In genomic region chr5:88845081-88845697, GRCh38 we compare ENCODE assay signal across 11 cellular contexts. TPM values are rescaled to one million over a fixed set of nuclear protein-coding genes. Genes with fewer than 3 reads are reported as not detected.
DNase-seq lines count a peak whose midpoint lies in the region; ATAC-seq and TF ChIP-seq lines count a peak whose summit lies in the region.
"Had no signal": no experiment of that assay in that cellular context is flagged by ENCODE, and none has a peak within 500 bp of the region (broad histone marks: within the 10 kb centered on the region; RNA-seq: fewer than 3 reads in every experiment).

No MANE protein-coding gene starts in this region.

- H3K4me3 Mint-ChIP-seq in activated T-cell treated with anti-CD3 and anti-CD28 coated beads, Interleukin-2, amount 50 U/mL, for 24 hours = no peak overlapping the region
- no peak overlapping the region for H3K4me3 Mint-ChIP-seq in stimulated activated effector memory CD8-positive, alpha-beta T cell treated with anti-CD3 and anti-CD28 coated beads, Interleukin-12 subunit alpha, Interleukin-12 subunit beta, amount 100 ng/mL, for 72 hours
- no peak overlapping the region for H3K4me3 Mint-ChIP-seq in nephron progenitor cell

- H3K27ac Mint-ChIP-seq in activated T-cell treated with anti-CD3 and anti-CD28 coated beads, Interleukin-2, amount 50 U/mL, for 24 hours = peak overlapping the region; percentile 69
- H3K27ac Mint-ChIP-seq in stimulated activated effector memory CD8-positive, alpha-beta T cell treated with anti-CD3 and anti-CD28 coated beads, Interleukin-12 subunit alpha, Interleukin-12 subunit beta, amount 100 ng/mL, for 72 hours = no peak overlapping the region
- H3K27ac Mint-ChIP-seq in nephron progenitor cell = no peak overlapping the region

- no peaks in the 10 kb centered on the region for H3K36me3 Mint-ChIP-seq in activated T-cell treated with anti-CD3 and anti-CD28 coated beads, Interleukin-2, amount 50 U/mL, for 24 hours (ENCODE audit: low read depth)
- H3K36me3 Mint-ChIP-seq in stimulated activated effector memory CD8-positive, alpha-beta T cell treated with anti-CD3 and anti-CD28 coated beads, Interleukin-12 subunit alpha, Interleukin-12 subunit beta, amount 100 ng/mL, for 72 hours = no peaks in the 10 kb centered on the region
- H3K36me3 Mint-ChIP-seq in nephron progenitor cell (ENCODE audit: low read depth) = no peaks in the 10 kb centered on the region

- H4K20me1 ChIP-seq in hepatocyte (ENCODE audit: insufficient read depth, poor library complexity, severe bottlenecking) = no peaks in the 10 kb centered on the region

- no peak for TF ChIP-seq POLR2A in upper lobe of left lung (IDR thresholded peaks at IDR 0.05)

- no peak overlapping the region for H3K4me2 ChIP-seq in hepatocyte

- H3K9me3 Mint-ChIP-seq in activated T-cell treated with anti-CD3 and anti-CD28 coated beads, Interleukin-2, amount 50 U/mL, for 24 hours = no peaks in the 10 kb centered on the region
- H3K9me3 Mint-ChIP-seq in stimulated activated effector memory CD8-positive, alpha-beta T cell treated with anti-CD3 and anti-CD28 coated beads, Interleukin-12 subunit alpha, Interleukin-12 subunit beta, amount 100 ng/mL, for 72 hours = peaks cover 3% of the 10 kb centered on the region
- H3K9me3 Mint-ChIP-seq in nephron progenitor cell = no peaks in the 10 kb centered on the region

- H3K36me3 ChIP-seq in HEK293 (ENCODE audit: control insufficient read depth in 2 of 2, insufficient read depth in 1 of 2, low read length in 2 of 2) (no peaks in the 10 kb centered on the region), hepatocyte (replicated peaks; ENCODE audit: insufficient read depth, low read depth) (no peaks in the 10 kb centered on the region), upper lobe of left lung (no peaks in the 10 kb centered on the region)

- no peak overlapping the region for H2AFZ ChIP-seq in hepatocyte

- DNase-seq in activated T-cell treated with anti-CD3 and anti-CD28 coated beads, Interleukin-2, amount 50 U/mL, for 24 hours = no peak
- no peak for DNase-seq in activated T-cell treated with anti-CD3 and anti-CD28 coated beads, Interleukin-2, amount 50 U/mL, for 1 hour
- no peak for DNase-seq in stimulated activated effector memory CD8-positive, alpha-beta T cell treated with anti-CD3 and anti-CD28 coated beads, Interleukin-12 subunit alpha, Interleukin-12 subunit beta, amount 100 ng/mL, for 72 hours (ENCODE audit: low spot score in 2 of 2)
- no peak for DNase-seq in hepatocyte (ENCODE audit: low spot score)
- DNase-seq in upper lobe of left lung = no peak
- no peak for DNase-seq in nephron progenitor cell
- DNase-seq: activated gamma-delta T cell; effector CD4-positive, alpha-beta T cell; NCI-H524 had no signal

- H3K79me2 ChIP-seq in hepatocyte = no peaks in the 10 kb centered on the region

- no peak overlapping the region for H3K4me3 ChIP-seq in HEK293 (ENCODE audit: low read depth, low read length)
- H3K4me3 ChIP-seq in hepatocyte = no peak overlapping the region
- H3K4me3 ChIP-seq in upper lobe of left lung = no peak overlapping the region

- H3K27me3 ChIP-seq in hepatocyte = no peaks in the 10 kb centered on the region
- H3K27me3 ChIP-seq in upper lobe of left lung = no peaks in the 10 kb centered on the region

- no peak for TF ChIP-seq EP300 in upper lobe of left lung (IDR thresholded peaks at IDR 0.05)

- peak; percentile 90 for ATAC-seq in HG03460 (IDR thresholded peaks at IDR 0.05; ENCODE audit: unreplicated experiment)
- peak; percentile 54 for ATAC-seq in stimulated activated effector memory CD8-positive, alpha-beta T cell treated with anti-CD3 and anti-CD28 coated beads, Interleukin-12 subunit alpha, Interleukin-12 subunit beta, amount 100 ng/mL, for 72 hours
- no peak for ATAC-seq in upper lobe of left lung (ENCODE audit: low FRiP score in 2 of 2)

- H3K4me1 Mint-ChIP-seq in activated T-cell treated with anti-CD3 and anti-CD28 coated beads, Interleukin-2, amount 50 U/mL, for 24 hours (ENCODE audit: low read depth) = peaks cover 12% of the 10 kb centered on the region
- H3K4me1 Mint-ChIP-seq in stimulated activated effector memory CD8-positive, alpha-beta T cell treated with anti-CD3 and anti-CD28 coated beads, Interleukin-12 subunit alpha, Interleukin-12 subunit beta, amount 100 ng/mL, for 72 hours = no peaks in the 10 kb centered on the region
- no peaks in the 10 kb centered on the region for H3K4me1 Mint-ChIP-seq in nephron progenitor cell

- H3K27me3 Mint-ChIP-seq in activated T-cell treated with anti-CD3 and anti-CD28 coated beads, Interleukin-2, amount 50 U/mL, for 24 hours = peaks cover 27% of the 10 kb centered on the region
- H3K27me3 Mint-ChIP-seq in nephron progenitor cell (ENCODE audit: low read depth, poor library complexity) = peaks cover 5% of the 10 kb centered on the region

- no peak overlapping the region for H3K27ac ChIP-seq in HEK293 (ENCODE audit: extremely low read depth, low read depth, low read length)
- no peak overlapping the region for H3K27ac ChIP-seq in hepatocyte
- H3K27ac ChIP-seq in upper lobe of left lung = no peak overlapping the region

- H3K9me3 ChIP-seq in HEK293 (ENCODE audit: control insufficient read depth, insufficient read depth, low read depth, low read length) (no peaks in the 10 kb centered on the region), hepatocyte (ENCODE audit: low read depth) (no peaks in the 10 kb centered on the region), upper lobe of left lung (no peaks in the 10 kb centered on the region)

- CTCF ChIA-PET in HEK293 (lab: Yijun Ruan, JAX) = no interaction called here

- 63% methylated on average over 8 of the region's 8 CpGs for WGBS in hepatocyte (ENCODE audit: low lambda C conversion rate, missing lambda C conversion rate)
- WGBS in upper lobe of left lung, 2 donors = 58% methylated on average over 8 of the region's 8 CpGs

- POLR2A ChIA-PET in HEK293 (lab: Yijun Ruan, JAX) = no interaction called here

- H3K4me1 ChIP-seq in HEK293 (ENCODE audit: control insufficient read depth, insufficient read depth, low read length) (no peaks in the 10 kb centered on the region), hepatocyte (ENCODE audit: insufficient read depth) (no peaks in the 10 kb centered on the region), upper lobe of left lung (peaks cover 0 to 7% (median 3%) of the 10 kb centered on the region in 4 donors)

- TF ChIP-seq CTCF in HEK293 (tag by site-specific recombination; IDR thresholded peaks at IDR 0.05) (no peak), hepatocyte (IDR thresholded peaks at IDR 0.05; ENCODE audit: poor library complexity) (no peak), upper lobe of left lung (IDR thresholded peaks at IDR 0.05) (no peak), nephron progenitor cell (IDR thresholded peaks at IDR 0.05) (no peak)

- no peaks in the 10 kb centered on the region for H3K9me2 ChIP-seq in hepatocyte (replicated peaks; ENCODE audit: insufficient read depth)

TF ChIP-seq in HEK293, 187 proteins besides CTCF, POLR2A, EP300 and RAD21:
- TF ChIP-seq PRDM1 (tag by site-specific recombination; IDR thresholded peaks at IDR 0.05) = peak; percentile 47; the same call in 1 of the 2 replicates
- TF ChIP-seq ZNF174 (tag by site-specific recombination; IDR thresholded peaks at IDR 0.05) = no peak
- no peak for TF ChIP-seq ZBTB17 (tag by site-specific recombination; IDR thresholded peaks at IDR 0.05)
- TF ChIP-seq, protein P1, sequence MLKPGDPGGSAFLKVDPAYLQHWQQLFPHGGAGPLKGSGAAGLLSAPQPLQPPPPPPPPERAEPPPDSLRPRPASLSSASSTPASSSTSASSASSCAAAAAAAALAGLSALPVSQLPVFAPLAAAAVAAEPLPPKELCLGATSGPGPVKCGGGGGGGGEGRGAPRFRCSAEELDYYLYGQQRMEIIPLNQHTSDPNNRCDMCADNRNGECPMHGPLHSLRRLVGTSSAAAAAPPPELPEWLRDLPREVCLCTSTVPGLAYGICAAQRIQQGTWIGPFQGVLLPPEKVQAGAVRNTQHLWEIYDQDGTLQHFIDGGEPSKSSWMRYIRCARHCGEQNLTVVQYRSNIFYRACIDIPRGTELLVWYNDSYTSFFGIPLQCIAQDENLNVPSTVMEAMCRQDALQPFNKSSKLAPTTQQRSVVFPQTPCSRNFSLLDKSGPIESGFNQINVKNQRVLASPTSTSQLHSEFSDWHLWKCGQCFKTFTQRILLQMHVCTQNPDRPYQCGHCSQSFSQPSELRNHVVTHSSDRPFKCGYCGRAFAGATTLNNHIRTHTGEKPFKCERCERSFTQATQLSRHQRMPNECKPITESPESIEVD (tag by site-specific recombination; IDR thresholded peaks at IDR 0.05) = peak; percentile 11; the same call in 1 of the 2 replicates
- no peak for TF ChIP-seq ZSCAN18 (tag by site-specific recombination; IDR thresholded peaks at IDR 0.05)
TF ChIP-seq in HEK293: peak in this region for 2.

RNA-seq across cellular contexts. Expression of gene MEF2C, which starts 37.8 kb away (rescaled TPM):
- total RNA-seq in hepatocyte = 11.0 and 14.6 TPM in 2 replicates
- 5.9 and 6.0 TPM in 2 replicates for polyA plus RNA-seq in hepatocyte
- 10 to 100 TPM; 20.5 to 46.2 (median 35.8) TPM for total RNA-seq in upper lobe of left lung

Comparison
In these comparisons a context has a peak if more than half of its experiments do, and no peak if none do; other contexts are left out.
1. ATAC-seq: peak in HG03460 (single experiment) and stimulated activated effector memory CD8-positive, alpha-beta T cell treated with anti-CD3 and anti-CD28 coated beads, Interleukin-12 subunit alpha, Interleukin-12 subunit beta, amount 100 ng/mL, for 72 hours (single experiment); none in upper lobe of left lung (0 of 2).